ENCODE assay signal across 1 cellular context in the genomic region with DNA sequence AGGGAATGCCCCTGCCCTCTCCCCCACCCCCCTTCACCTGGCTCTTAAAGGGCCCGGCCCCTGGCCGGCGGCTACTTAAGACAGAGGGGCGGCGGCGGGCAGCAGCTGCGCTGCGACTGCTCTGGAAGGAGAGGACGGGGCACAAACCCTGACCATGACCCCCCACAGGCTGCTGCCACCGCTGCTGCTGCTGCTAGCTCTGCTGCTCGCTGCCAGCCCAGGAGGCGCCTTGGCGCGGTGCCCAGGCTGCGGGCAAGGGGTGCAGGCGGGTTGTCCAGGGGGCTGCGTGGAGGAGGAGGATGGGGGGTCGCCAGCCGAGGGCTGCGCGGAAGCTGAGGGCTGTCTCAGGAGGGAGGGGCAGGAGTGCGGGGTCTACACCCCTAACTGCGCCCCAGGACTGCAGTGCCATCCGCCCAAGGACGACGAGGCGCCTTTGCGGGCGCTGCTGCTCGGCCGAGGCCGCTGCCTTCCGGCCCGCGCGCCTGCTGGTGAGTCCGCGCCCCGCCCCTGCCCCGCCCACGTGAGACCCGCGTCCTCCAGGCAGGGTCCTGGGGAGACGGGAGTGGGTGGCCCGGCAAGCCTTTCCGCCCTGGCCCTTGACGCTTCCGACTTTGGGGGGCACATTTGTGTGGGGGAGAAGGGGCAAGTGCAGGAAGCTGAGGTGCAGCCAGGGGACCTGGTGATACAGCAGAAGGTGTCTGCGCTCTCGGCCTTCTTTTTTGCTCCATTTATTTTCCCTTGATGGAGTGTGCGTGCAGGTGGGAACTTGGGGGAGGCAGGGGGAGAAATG.
TF ChIP-seq lines count a peak whose summit lies in the region.

A gene with protein sequence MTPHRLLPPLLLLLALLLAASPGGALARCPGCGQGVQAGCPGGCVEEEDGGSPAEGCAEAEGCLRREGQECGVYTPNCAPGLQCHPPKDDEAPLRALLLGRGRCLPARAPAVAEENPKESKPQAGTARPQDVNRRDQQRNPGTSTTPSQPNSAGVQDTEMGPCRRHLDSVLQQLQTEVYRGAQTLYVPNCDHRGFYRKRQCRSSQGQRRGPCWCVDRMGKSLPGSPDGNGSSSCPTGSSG (plus strand): TSS at position 104 of the 790 bp plus-strand sequence. CDS start 51 bp downstream, at position 155.

TF ChIP-seq in HepG2, 621 proteins besides CTCF, POLR2A, EP300 and RAD21 (continued from another document and continues in another):
- TF ChIP-seq, protein P1, sequence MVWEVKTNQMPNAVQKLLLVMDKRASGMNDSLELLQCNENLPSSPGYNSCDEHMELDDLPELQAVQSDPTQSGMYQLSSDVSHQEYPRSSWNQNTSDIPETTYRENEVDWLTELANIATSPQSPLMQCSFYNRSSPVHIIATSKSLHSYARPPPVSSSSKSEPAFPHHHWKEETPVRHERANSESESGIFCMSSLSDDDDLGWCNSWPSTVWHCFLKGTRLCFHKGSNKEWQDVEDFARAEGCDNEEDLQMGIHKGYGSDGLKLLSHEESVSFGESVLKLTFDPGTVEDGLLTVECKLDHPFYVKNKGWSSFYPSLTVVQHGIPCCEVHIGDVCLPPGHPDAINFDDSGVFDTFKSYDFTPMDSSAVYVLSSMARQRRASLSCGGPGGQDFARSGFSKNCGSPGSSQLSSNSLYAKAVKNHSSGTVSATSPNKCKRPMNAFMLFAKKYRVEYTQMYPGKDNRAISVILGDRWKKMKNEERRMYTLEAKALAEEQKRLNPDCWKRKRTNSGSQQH (CRISPR knock-in tag; IDR thresholded peaks at IDR 0.05; ENCODE audit: low read depth), result no peak
- TF ChIP-seq ZNF382 (CRISPR knock-in tag; IDR thresholded peaks at IDR 0.05; ENCODE audit: borderline replicate concordance), result no peak
- TF ChIP-seq ZNF260 (CRISPR knock-in tag; IDR thresholded peaks at IDR 0.05; ENCODE audit: borderline replicate concordance, low read depth), result no peak
- 0 out of 2 replicates have a peak, but pooled peaks have one; percentile 20 for TF ChIP-seq RARA (CRISPR knock-in tag; IDR thresholded peaks at IDR 0.05)
- TF ChIP-seq, protein P2, sequence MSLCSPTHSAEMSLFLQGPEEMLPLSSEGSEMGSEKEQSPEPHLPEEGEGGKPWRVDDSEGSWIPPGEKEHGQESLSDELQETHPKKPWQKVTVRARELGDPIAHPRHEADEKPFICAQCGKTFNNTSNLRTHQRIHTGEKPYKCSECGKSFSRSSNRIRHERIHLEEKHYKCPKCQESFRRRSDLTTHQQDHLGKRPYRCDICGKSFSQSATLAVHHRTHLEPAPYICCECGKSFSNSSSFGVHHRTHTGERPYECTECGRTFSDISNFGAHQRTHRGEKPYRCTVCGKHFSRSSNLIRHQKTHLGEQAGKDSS (CRISPR knock-in tag; IDR thresholded peaks at IDR 0.05; ENCODE audit: borderline replicate concordance, low read depth), result 0 out of 2 replicates have a peak, but pooled peaks have one; percentile 30
- no peak for TF ChIP-seq DR1 (CRISPR knock-in tag; IDR thresholded peaks at IDR 0.05)
- TF ChIP-seq KAT2B (IDR thresholded peaks at IDR 0.05; ENCODE audit: borderline replicate concordance, low read depth, low read length), result no peak
- TF ChIP-seq ZNF747 (CRISPR knock-in tag; IDR thresholded peaks at IDR 0.05; ENCODE audit: borderline replicate concordance), result 0 out of 2 replicates have a peak, but pooled peaks have one; percentile 39
- TF ChIP-seq, protein P3, sequence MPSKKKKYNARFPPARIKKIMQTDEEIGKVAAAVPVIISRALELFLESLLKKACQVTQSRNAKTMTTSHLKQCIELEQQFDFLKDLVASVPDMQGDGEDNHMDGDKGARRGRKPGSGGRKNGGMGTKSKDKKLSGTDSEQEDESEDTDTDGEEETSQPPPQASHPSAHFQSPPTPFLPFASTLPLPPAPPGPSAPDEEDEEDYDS (CRISPR knock-in tag; IDR thresholded peaks at IDR 0.05), result no peak
- TF ChIP-seq, protein P4, sequence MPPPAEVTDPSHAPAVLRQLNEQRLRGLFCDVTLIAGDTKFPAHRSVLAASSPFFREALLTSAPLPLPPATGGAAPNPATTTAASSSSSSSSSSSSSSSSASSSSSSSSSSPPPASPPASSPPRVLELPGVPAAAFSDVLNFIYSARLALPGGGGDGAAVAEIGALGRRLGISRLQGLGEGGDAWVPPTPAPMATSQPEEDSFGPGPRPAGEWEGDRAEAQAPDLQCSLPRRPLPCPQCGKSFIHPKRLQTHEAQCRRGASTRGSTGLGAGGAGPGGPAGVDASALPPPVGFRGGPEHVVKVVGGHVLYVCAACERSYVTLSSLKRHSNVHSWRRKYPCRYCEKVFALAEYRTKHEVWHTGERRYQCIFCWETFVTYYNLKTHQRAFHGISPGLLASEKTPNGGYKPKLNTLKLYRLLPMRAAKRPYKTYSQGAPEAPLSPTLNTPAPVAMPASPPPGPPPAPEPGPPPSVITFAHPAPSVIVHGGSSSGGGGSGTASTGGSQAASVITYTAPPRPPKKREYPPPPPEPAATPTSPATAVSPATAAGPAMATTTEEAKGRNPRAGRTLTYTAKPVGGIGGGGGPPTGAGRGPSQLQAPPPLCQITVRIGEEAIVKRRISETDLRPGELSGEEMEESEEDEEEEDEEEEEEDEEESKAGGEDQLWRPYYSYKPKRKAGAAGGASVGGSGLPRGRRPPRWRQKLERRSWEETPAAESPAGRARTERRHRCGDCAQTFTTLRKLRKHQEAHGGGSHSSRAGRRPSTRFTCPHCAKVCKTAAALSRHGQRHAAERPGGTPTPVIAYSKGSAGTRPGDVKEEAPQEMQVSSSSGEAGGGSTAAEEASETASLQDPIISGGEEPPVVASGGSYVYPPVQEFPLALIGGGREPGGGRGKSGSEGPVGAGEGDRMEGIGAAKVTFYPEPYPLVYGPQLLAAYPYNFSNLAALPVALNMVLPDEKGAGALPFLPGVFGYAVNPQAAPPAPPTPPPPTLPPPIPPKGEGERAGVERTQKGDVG (CRISPR knock-in tag; IDR thresholded peaks at IDR 0.05; ENCODE audit: borderline replicate concordance), result no peak
- TF ChIP-seq ADNP (CRISPR knock-in tag; IDR thresholded peaks at IDR 0.05), result no peak
- TF ChIP-seq, protein P5, sequence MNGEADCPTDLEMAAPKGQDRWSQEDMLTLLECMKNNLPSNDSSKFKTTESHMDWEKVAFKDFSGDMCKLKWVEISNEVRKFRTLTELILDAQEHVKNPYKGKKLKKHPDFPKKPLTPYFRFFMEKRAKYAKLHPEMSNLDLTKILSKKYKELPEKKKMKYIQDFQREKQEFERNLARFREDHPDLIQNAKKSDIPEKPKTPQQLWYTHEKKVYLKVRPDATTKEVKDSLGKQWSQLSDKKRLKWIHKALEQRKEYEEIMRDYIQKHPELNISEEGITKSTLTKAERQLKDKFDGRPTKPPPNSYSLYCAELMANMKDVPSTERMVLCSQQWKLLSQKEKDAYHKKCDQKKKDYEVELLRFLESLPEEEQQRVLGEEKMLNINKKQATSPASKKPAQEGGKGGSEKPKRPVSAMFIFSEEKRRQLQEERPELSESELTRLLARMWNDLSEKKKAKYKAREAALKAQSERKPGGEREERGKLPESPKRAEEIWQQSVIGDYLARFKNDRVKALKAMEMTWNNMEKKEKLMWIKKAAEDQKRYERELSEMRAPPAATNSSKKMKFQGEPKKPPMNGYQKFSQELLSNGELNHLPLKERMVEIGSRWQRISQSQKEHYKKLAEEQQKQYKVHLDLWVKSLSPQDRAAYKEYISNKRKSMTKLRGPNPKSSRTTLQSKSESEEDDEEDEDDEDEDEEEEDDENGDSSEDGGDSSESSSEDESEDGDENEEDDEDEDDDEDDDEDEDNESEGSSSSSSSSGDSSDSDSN (CRISPR knock-in tag; IDR thresholded peaks at IDR 0.05), result peak; percentile 58
- TF ChIP-seq ZNF383 (CRISPR knock-in tag; IDR thresholded peaks at IDR 0.05; ENCODE audit: borderline replicate concordance), result no peak
- no peak for TF ChIP-seq SIX4 (CRISPR knock-in tag; IDR thresholded peaks at IDR 0.05)
- TF ChIP-seq RELA (CRISPR knock-in tag; IDR thresholded peaks at IDR 0.05), result no peak
- TF ChIP-seq ZNF547 (CRISPR knock-in tag; IDR thresholded peaks at IDR 0.05), result peak; percentile 18; the same call in 1 of the 2 replicates
- no peak for TF ChIP-seq IKZF4 (CRISPR knock-in tag; IDR thresholded peaks at IDR 0.05; ENCODE audit: borderline replicate concordance, low read depth, not compliant biosample characterization)
- TF ChIP-seq, protein P6, sequence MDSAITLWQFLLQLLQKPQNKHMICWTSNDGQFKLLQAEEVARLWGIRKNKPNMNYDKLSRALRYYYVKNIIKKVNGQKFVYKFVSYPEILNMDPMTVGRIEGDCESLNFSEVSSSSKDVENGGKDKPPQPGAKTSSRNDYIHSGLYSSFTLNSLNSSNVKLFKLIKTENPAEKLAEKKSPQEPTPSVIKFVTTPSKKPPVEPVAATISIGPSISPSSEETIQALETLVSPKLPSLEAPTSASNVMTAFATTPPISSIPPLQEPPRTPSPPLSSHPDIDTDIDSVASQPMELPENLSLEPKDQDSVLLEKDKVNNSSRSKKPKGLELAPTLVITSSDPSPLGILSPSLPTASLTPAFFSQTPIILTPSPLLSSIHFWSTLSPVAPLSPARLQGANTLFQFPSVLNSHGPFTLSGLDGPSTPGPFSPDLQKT (CRISPR knock-in tag; IDR thresholded peaks at IDR 0.05; ENCODE audit: borderline replicate concordance), result no peak
- no peak for TF ChIP-seq ZNF629 (CRISPR knock-in tag; conservative IDR thresholded peaks at IDR 0.05)
- TF ChIP-seq GABPA (IDR thresholded peaks at IDR 0.05; ENCODE audit: low read depth, low read length), result no peak
- TF ChIP-seq GABPA (CRISPR knock-in tag; IDR thresholded peaks at IDR 0.05; ENCODE audit: low read depth), result no peak
- no peak for TF ChIP-seq ELF1 (CRISPR knock-in tag; IDR thresholded peaks at IDR 0.05)
- TF ChIP-seq, protein P7, sequence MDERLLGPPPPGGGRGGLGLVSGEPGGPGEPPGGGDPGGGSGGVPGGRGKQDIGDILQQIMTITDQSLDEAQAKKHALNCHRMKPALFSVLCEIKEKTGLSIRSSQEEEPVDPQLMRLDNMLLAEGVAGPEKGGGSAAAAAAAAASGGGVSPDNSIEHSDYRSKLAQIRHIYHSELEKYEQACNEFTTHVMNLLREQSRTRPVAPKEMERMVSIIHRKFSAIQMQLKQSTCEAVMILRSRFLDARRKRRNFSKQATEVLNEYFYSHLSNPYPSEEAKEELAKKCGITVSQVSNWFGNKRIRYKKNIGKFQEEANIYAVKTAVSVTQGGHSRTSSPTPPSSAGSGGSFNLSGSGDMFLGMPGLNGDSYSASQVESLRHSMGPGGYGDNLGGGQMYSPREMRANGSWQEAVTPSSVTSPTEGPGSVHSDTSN (CRISPR knock-in tag; IDR thresholded peaks at IDR 0.05), result no peak
- TF ChIP-seq ZEB1 (IDR thresholded peaks at IDR 0.05; ENCODE audit: insufficient replicate concordance, low read depth), result no peak
- TF ChIP-seq, protein P8, sequence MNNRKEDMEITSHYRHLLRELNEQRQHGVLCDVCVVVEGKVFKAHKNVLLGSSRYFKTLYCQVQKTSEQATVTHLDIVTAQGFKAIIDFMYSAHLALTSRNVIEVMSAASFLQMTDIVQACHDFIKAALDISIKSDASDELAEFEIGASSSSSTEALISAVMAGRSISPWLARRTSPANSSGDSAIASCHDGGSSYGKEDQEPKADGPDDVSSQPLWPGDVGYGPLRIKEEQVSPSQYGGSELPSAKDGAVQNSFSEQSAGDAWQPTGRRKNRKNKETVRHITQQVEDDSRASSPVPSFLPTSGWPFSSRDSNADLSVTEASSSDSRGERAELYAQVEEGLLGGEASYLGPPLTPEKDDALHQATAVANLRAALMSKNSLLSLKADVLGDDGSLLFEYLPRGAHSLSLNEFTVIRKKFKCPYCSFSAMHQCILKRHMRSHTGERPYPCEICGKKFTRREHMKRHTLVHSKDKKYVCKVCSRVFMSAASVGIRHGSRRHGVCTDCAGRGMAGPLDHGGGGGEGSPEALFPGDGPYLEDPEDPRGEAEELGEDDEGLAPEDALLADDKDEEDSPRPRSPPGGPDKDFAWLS (CRISPR knock-in tag; IDR thresholded peaks at IDR 0.05; ENCODE audit: borderline replicate concordance), result no peak
- TF ChIP-seq MTF2 (CRISPR knock-in tag; IDR thresholded peaks at IDR 0.05; ENCODE audit: borderline replicate concordance), result no peak; the same call in 1 of the 2 replicates
- TF ChIP-seq BRD4 (CRISPR knock-in tag; IDR thresholded peaks at IDR 0.05), result no peak; the same call in 1 of the 2 replicates
- no peak for TF ChIP-seq FLYWCH1 (CRISPR knock-in tag; IDR thresholded peaks at IDR 0.05)
- TF ChIP-seq GZF1 (CRISPR knock-in tag; IDR thresholded peaks at IDR 0.05), result no peak
- TF ChIP-seq PAWR (CRISPR knock-in tag; IDR thresholded peaks at IDR 0.05; ENCODE audit: borderline replicate concordance), result no peak
- TF ChIP-seq, protein P9, sequence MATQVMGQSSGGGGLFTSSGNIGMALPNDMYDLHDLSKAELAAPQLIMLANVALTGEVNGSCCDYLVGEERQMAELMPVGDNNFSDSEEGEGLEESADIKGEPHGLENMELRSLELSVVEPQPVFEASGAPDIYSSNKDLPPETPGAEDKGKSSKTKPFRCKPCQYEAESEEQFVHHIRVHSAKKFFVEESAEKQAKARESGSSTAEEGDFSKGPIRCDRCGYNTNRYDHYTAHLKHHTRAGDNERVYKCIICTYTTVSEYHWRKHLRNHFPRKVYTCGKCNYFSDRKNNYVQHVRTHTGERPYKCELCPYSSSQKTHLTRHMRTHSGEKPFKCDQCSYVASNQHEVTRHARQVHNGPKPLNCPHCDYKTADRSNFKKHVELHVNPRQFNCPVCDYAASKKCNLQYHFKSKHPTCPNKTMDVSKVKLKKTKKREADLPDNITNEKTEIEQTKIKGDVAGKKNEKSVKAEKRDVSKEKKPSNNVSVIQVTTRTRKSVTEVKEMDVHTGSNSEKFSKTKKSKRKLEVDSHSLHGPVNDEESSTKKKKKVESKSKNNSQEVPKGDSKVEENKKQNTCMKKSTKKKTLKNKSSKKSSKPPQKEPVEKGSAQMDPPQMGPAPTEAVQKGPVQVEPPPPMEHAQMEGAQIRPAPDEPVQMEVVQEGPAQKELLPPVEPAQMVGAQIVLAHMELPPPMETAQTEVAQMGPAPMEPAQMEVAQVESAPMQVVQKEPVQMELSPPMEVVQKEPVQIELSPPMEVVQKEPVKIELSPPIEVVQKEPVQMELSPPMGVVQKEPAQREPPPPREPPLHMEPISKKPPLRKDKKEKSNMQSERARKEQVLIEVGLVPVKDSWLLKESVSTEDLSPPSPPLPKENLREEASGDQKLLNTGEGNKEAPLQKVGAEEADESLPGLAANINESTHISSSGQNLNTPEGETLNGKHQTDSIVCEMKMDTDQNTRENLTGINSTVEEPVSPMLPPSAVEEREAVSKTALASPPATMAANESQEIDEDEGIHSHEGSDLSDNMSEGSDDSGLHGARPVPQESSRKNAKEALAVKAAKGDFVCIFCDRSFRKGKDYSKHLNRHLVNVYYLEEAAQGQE (IDR thresholded peaks at IDR 0.05; ENCODE audit: borderline replicate concordance in 1 of 2, low read depth in 1 of 2, low read length in 2 of 2), result no peak
- no peak for TF ChIP-seq ZNF543 (CRISPR knock-in tag; IDR thresholded peaks at IDR 0.05)
- TF ChIP-seq ZNF253 (CRISPR knock-in tag; IDR thresholded peaks at IDR 0.05; ENCODE audit: borderline replicate concordance), result no peak
- no peak for TF ChIP-seq DNMT1 (CRISPR knock-in tag; IDR thresholded peaks at IDR 0.05)
- no peak for TF ChIP-seq ZBTB38 (CRISPR knock-in tag; IDR thresholded peaks at IDR 0.05)
- TF ChIP-seq ZNF570 (CRISPR knock-in tag; IDR thresholded peaks at IDR 0.05; ENCODE audit: borderline replicate concordance), result no peak
- TF ChIP-seq SAFB2 (CRISPR knock-in tag; IDR thresholded peaks at IDR 0.05; ENCODE audit: borderline replicate concordance, low read depth), result peak; percentile 85; the same call in 1 of the 2 replicates
- TF ChIP-seq NAIF1 (CRISPR knock-in tag; IDR thresholded peaks at IDR 0.05; ENCODE audit: borderline replicate concordance), result no peak
- no peak for TF ChIP-seq ZFP36L2 (CRISPR knock-in tag; IDR thresholded peaks at IDR 0.05)
- TF ChIP-seq JUND (CRISPR knock-in tag; IDR thresholded peaks at IDR 0.05), result no peak
- no peak for TF ChIP-seq ZNF781 (CRISPR knock-in tag; IDR thresholded peaks at IDR 0.05; ENCODE audit: borderline replicate concordance, not compliant biosample characterization)
